ENCODE assay signal across 8 cellular contexts in genomic region chr12:78120866-78121590, GRCh38.
DNase-seq lines count a peak whose midpoint lies in the region; ATAC-seq and TF ChIP-seq lines count a peak whose summit lies in the region.

No MANE protein-coding gene starts in this region.

- no peaks in the 10 kb centered on the region for H3K36me3 ChIP-seq in neural cell (ENCODE audit: insufficient read depth, low read length)

- H3K9me3 ChIP-seq in neural cell (ENCODE audit: low read length): no peaks in the 10 kb centered on the region

- no peak for ATAC-seq in GM19023 (IDR thresholded peaks at IDR 0.05; ENCODE audit: unreplicated experiment)
- ATAC-seq in stimulated activated naive CD8-positive, alpha-beta T cell treated with anti-CD3 and anti-CD28 coated beads, Interleukin-15, amount 100 ng/mL, for 72 hours: no peak

- H4K20me1 ChIP-seq in neural cell (ENCODE audit: insufficient read depth): no peaks in the 10 kb centered on the region

- H3K4me3 ChIP-seq in neural cell (ENCODE audit: low read length): no peak overlapping the region

- no peaks in the 10 kb centered on the region for H3K4me1 Mint-ChIP-seq in stimulated activated naive CD8-positive, alpha-beta T cell treated with anti-CD3 and anti-CD28 coated beads, Interleukin-15, amount 100 ng/mL, for 72 hours

- peaks cover 0 to 5% of the 10 kb centered on the region in 2 donors for H3K9me3 Mint-ChIP-seq in stimulated activated naive CD8-positive, alpha-beta T cell treated with anti-CD3 and anti-CD28 coated beads, Interleukin-15, amount 100 ng/mL, for 72 hours

- peak overlapping the region in 1 of 2 donors; percentile 83 for H3K27ac Mint-ChIP-seq in stimulated activated naive CD8-positive, alpha-beta T cell treated with anti-CD3 and anti-CD28 coated beads, Interleukin-15, amount 100 ng/mL, for 72 hours

- peak; percentile 53 for TF ChIP-seq RAD21 in neural cell (conservative IDR thresholded peaks at IDR 0.05)

- H3F3A ChIP-seq in neural cell (ENCODE audit: insufficient read depth, low read length, poor library complexity, severe bottlenecking): no peaks in the 10 kb centered on the region

- H3K79me2 ChIP-seq in neural cell (replicated peaks; ENCODE audit: insufficient read depth, low read length): no peaks in the 10 kb centered on the region

- no peaks in the 10 kb centered on the region for H3K27me3 ChIP-seq in neural cell (ENCODE audit: insufficient read depth, low read depth, low read length)

- no peaks in the 10 kb centered on the region for H3K9me2 ChIP-seq in neural cell (ENCODE audit: insufficient read depth, low read length)

- no peak overlapping the region for H3K9ac ChIP-seq in neural cell (ENCODE audit: low read length)

- H3K27me3 Mint-ChIP-seq in stimulated activated naive CD8-positive, alpha-beta T cell treated with anti-CD3 and anti-CD28 coated beads, Interleukin-15, amount 100 ng/mL, for 72 hours: no peaks in the 10 kb centered on the region

- no peak overlapping the region for H2AFZ ChIP-seq in neural cell (ENCODE audit: low read depth, low read length)

- TF ChIP-seq EP300 in neural cell (conservative IDR thresholded peaks at IDR 0.05; ENCODE audit: poor library complexity, severe bottlenecking): no peak

- H3K4me3 Mint-ChIP-seq in stimulated activated naive CD8-positive, alpha-beta T cell treated with anti-CD3 and anti-CD28 coated beads, Interleukin-15, amount 100 ng/mL, for 72 hours: no peak overlapping the region

- DNase-seq in EL (peak; percentile 23), M059J (ENCODE audit: low read depth) (peak; percentile 3), amniotic epithelial cell (ENCODE audit: low read depth) (peak; percentile 60), germinal center (ENCODE audit: low spot score) (no peak)
- DNase-seq in stimulated activated naive CD8-positive, alpha-beta T cell treated with anti-CD3 and anti-CD28 coated beads, Interleukin-15, amount 100 ng/mL, for 72 hours: no peak
- DNase-seq in effector CD4-positive, alpha-beta T cell: no peak

- TF ChIP-seq CTCF in neural cell (IDR thresholded peaks at IDR 0.05; ENCODE audit: poor library complexity, severe bottlenecking): peak; percentile 51

- no peak overlapping the region for H3K27ac ChIP-seq in neural cell (ENCODE audit: low read length)

- H3K4me2 ChIP-seq in neural cell (ENCODE audit: low read length): no peak overlapping the region

TF ChIP-seq in neural cell, 6 proteins besides CTCF, POLR2A, EP300 and RAD21:
- TF ChIP-seq POLR2AphosphoS5 (IDR thresholded peaks at IDR 0.05): no peak
- TF ChIP-seq MXI1 (conservative IDR thresholded peaks at IDR 0.05; ENCODE audit: poor library complexity, severe bottlenecking): no peak
- no peak for TF ChIP-seq TAF1 (IDR thresholded peaks at IDR 0.05; ENCODE audit: low read depth)
- TF ChIP-seq SMC3 (conservative IDR thresholded peaks at IDR 0.05; ENCODE audit: poor library complexity): no peak
- no peak for TF ChIP-seq EZH2 (IDR thresholded peaks at IDR 0.05; ENCODE audit: borderline replicate concordance, insufficient read depth, low read length, poor library complexity, severe bottlenecking)
- TF ChIP-seq, protein P1, sequence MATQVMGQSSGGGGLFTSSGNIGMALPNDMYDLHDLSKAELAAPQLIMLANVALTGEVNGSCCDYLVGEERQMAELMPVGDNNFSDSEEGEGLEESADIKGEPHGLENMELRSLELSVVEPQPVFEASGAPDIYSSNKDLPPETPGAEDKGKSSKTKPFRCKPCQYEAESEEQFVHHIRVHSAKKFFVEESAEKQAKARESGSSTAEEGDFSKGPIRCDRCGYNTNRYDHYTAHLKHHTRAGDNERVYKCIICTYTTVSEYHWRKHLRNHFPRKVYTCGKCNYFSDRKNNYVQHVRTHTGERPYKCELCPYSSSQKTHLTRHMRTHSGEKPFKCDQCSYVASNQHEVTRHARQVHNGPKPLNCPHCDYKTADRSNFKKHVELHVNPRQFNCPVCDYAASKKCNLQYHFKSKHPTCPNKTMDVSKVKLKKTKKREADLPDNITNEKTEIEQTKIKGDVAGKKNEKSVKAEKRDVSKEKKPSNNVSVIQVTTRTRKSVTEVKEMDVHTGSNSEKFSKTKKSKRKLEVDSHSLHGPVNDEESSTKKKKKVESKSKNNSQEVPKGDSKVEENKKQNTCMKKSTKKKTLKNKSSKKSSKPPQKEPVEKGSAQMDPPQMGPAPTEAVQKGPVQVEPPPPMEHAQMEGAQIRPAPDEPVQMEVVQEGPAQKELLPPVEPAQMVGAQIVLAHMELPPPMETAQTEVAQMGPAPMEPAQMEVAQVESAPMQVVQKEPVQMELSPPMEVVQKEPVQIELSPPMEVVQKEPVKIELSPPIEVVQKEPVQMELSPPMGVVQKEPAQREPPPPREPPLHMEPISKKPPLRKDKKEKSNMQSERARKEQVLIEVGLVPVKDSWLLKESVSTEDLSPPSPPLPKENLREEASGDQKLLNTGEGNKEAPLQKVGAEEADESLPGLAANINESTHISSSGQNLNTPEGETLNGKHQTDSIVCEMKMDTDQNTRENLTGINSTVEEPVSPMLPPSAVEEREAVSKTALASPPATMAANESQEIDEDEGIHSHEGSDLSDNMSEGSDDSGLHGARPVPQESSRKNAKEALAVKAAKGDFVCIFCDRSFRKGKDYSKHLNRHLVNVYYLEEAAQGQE (IDR thresholded peaks at IDR 0.05; ENCODE audit: borderline replicate concordance): no peak

Comparison
In these comparisons a context has a peak if more than half of its experiments do, and no peak if none do; other contexts are left out.
1. DNase-seq: peak in EL (single experiment), M059J (single experiment) and amniotic epithelial cell (single experiment); none in stimulated activated naive CD8-positive, alpha-beta T cell treated with anti-CD3 and anti-CD28 coated beads, Interleukin-15, amount 100 ng/mL, for 72 hours (0 of 2), germinal center (single experiment) and effector CD4-positive, alpha-beta T cell (single experiment).